In the genomic region with DNA sequence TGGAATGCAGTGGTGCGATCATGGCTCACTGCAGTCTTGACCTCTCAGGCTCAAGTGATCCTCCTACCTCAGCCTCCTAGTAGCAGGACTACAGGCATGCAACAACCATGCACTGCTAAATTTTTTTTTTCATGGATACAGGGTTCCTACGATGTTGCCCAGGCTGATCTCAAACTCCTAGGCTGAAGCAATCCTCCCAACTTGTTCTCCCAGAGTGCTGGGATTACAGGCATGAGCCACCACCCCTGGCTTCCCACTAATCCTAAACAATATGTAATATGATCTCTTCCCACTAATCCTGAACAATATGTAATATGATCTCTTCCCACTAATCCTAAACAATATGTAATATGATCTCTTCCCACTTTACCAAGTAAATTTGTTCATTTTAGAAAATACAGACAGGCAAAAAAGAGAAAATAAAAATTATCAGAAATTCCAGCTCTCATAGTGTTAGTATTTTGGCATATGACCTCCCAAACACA, we compare ENCODE assay signal across 1 cellular context.
TF ChIP-seq lines count a peak whose summit lies in the region.

No MANE protein-coding gene starts in this region.

TF ChIP-seq in H1, 55 proteins besides CTCF, POLR2A, EP300 and RAD21:
- TF ChIP-seq YY1 (IDR thresholded peaks at IDR 0.05; ENCODE audit: low read depth, low read length) (no peak), SIX5 (IDR thresholded peaks at IDR 0.05; ENCODE audit: low read depth, low read length) (0 out of 2 replicates have a peak, but pooled peaks have one; percentile 21)
